In the genomic region with DNA sequence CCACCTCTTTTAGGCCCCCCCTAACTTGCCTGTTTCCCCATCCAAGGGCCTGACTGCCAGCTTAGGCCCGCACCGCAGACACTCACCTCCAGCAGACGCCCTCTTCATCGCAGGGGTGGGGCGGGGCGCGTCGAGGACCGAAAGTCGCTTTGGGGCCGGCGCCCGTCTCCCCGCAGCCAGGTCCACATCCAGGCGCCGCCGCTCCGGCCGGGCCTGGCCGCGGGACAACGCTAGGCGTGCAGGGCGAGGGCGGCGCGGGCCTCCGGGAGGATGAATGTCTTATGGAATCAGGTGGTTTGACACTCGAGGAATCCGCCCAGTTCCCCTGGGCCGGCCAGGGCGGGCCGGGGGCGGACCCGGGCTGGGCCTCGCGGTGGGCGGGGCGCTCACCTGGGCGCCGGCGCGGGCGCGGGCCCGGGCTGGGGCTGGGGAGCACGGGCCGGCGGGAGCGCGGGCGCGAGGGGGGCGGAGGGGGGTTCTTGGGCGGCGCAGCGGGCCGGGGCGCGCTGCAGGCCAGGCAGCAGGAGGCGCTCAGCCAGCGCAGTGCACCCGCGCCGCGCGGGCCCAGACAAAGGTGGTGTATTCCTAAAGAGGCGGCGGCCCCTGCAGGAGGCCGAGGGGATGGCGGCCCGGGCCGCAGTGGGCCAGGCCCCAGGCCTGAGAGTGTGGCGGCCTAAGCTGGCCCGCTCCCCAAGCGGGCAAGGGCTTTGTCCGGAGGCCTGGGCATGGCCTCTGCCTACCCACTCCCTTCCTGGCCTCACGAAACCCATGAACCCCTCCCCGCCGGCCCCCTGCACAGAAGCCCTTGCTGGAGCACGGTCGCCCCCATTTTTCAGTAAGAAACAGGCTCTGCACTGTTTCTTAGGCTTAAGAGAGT, we compare ENCODE assay signal across 8 cellular contexts.
A peak's percentile ranks its signal among the peaks of the same experiment; 100 is the strongest.
DNase-seq lines count a peak whose midpoint lies in the region; ATAC-seq and TF ChIP-seq lines count a peak whose summit lies in the region.

No MANE protein-coding gene starts in this region.

- dilution Hi-C loops in mammary epithelial cell (cut with HindIII; ENCODE audit: low sequenced_read_pairs) = no loop called here

- no TSS peak for BruUV-seq in mammary epithelial cell (replicated peaks; lab: Mats Ljungman, UMichigan)

- no peak overlapping the region; the same call in 1 of the 2 replicates for H3K9ac ChIP-seq in SU-DHL-6 (ENCODE audit: low read length)
- H3K9ac ChIP-seq in mammary epithelial cell (ENCODE audit: insufficient read depth, low read length) = peak overlapping the region; percentile 27

- TF ChIP-seq CTCF in SU-DHL-6 (IDR thresholded peaks at IDR 0.05; ENCODE audit: insufficient read depth, low read length, poor library complexity, severe bottlenecking) (peak; percentile 44), mammary epithelial cell (conservative IDR thresholded peaks at IDR 0.05 in 1 of 2, IDR thresholded peaks at IDR 0.05 in 1 of 2; ENCODE audit: extremely low read depth in 1 of 2, insufficient read depth in 1 of 2, low read depth in 1 of 2, low read length in 2 of 2) (peak; percentile 57 to 71)

- no peaks in the 10 kb centered on the region for H3K9me2 ChIP-seq in SU-DHL-6 (replicated peaks; ENCODE audit: insufficient read depth, low read length)

- H3F3A ChIP-seq in SU-DHL-6 (ENCODE audit: insufficient read depth) = no peaks in the 10 kb centered on the region

- TF ChIP-seq POLR2A in GM18505 (IDR thresholded peaks at IDR 0.05; ENCODE audit: borderline replicate concordance, extremely low read depth, insufficient read depth, insufficient read length) = no peak

- H2AFZ ChIP-seq in SU-DHL-6 (ENCODE audit: low read depth, low read length, severe bottlenecking) (no peak overlapping the region), mammary epithelial cell (ENCODE audit: low read depth, low read length) (peak overlapping the region; percentile 96)

- H3K36me3 ChIP-seq in SU-DHL-6 (ENCODE audit: low read length) (no peaks in the 10 kb centered on the region), mammary epithelial cell (ENCODE audit: insufficient read depth, low read length) (no peaks in the 10 kb centered on the region)

- H3K27me3 ChIP-seq in SU-DHL-6 (ENCODE audit: low read length) (no peaks in the 10 kb centered on the region), mammary epithelial cell (ENCODE audit: insufficient read depth, low read length) (no peaks in the 10 kb centered on the region)

- intact Hi-C loops in mammary epithelial cell (cut with micrococcal nuclease) = loop anchor here (2.0 to 5.0 kb wide), 2 partner anchors 136 to 445 kb away; no protein-coding TSS in a partner anchor

- H3K4me3 ChIP-seq in SU-DHL-6 (ENCODE audit: insufficient read depth, low read length, poor library complexity, severe bottlenecking) = no peak overlapping the region
- H3K4me3 ChIP-seq in mammary epithelial cell (replicated peaks in 1 of 3; ENCODE audit: insufficient read depth in 1 of 3, low read depth in 2 of 3, low read length in 3 of 3) = peak overlapping the region; percentile 53 to 67 (median 59)

- in situ Hi-C loops in ACHN (cut with HindIII; ENCODE audit: low pct_ligation_motif_present, low pct_unique_long_range_greater_than_20kb, low sequenced_read_pairs) (no loop called here), KBM-7 (cut with MboI; ENCODE audit: low pct_unique_long_range_greater_than_20kb, low sequenced_read_pairs) (no loop called here), mammary epithelial cell (cut with MboI; ENCODE audit: low sequenced_read_pairs in 2 of 2) (no loop called here)

- H3K27ac ChIP-seq in SU-DHL-6 (ENCODE audit: low read depth, low read length) (no peak overlapping the region), mammary epithelial cell (ENCODE audit: insufficient read depth, low read depth, low read length) (peak overlapping the region; percentile 33)

- 74% methylated on average over 3 of the region's 82 CpGs for WGBS in mammary epithelial cell (ENCODE audit: low coverage, missing lambda C conversion rate)

- CTCF ChIA-PET in mammary epithelial cell (lab: Charles Lee; ENCODE audit: low non-redundant PET) = interaction anchor here (0.7 to 0.9 kb wide), 2 partner anchors 434 to 586 kb away, joined by 4 to 5 read pairs; no protein-coding TSS in a partner anchor

- H3K4me1 ChIP-seq in mammary epithelial cell (ENCODE audit: insufficient read depth, low read length) = peaks cover 29% of the 10 kb centered on the region

- H3K9me3 ChIP-seq in SU-DHL-6 (ENCODE audit: insufficient read depth, low read length) = no peaks in the 10 kb centered on the region
- H3K9me3 ChIP-seq in mammary epithelial cell (replicated peaks; ENCODE audit: insufficient read depth, low read length) = no peaks in the 10 kb centered on the region

- peak; percentile 70 for ATAC-seq in GM18505 (IDR thresholded peaks at IDR 0.05; ENCODE audit: unreplicated experiment)

- peak; percentile 80 for DNase-seq in ACHN
- peak; percentile 69 for DNase-seq in KBM-7
- DNase-seq in mammary epithelial cell = peak; percentile 81
- DNase-seq in iris pigment epithelial cell (ENCODE audit: low read depth) = peak; percentile 53
- DNase-seq in stimulated activated CD4-positive, alpha-beta T cell treated with anti-CD3 and anti-CD28 coated beads, Interleukin-2, amount 100 ng/mL, for 24 hours = peak; percentile 41 to 69
- no peak for DNase-seq in OCI-M2 (lab: John Stamatoyannopoulos, UW; ENCODE audit: unreplicated experiment)

- H4K20me1 ChIP-seq in SU-DHL-6 (ENCODE audit: low read depth, low read length) (no peaks in the 10 kb centered on the region), mammary epithelial cell (ENCODE audit: insufficient read depth, low read length) (no peaks in the 10 kb centered on the region)

- H3K4me2 ChIP-seq in SU-DHL-6 (ENCODE audit: low read depth, low read length, poor library complexity, severe bottlenecking) (peak overlapping the region; percentile 41), mammary epithelial cell (ENCODE audit: insufficient read depth, low read depth, low read length) (peak overlapping the region; percentile 80)

- no peaks in the 10 kb centered on the region for H3K79me2 ChIP-seq in SU-DHL-6 (ENCODE audit: insufficient read depth, low read length)
- H3K79me2 ChIP-seq in mammary epithelial cell (ENCODE audit: insufficient read depth, low read length) = peaks cover 3% of the 10 kb centered on the region
